Comparison of ENCODE assay signal across 29 cellular contexts in genomic region chr14:22180045-22180444, GRCh38.
DNase-seq lines count a peak whose midpoint lies in the region; ATAC-seq, FAIRE-seq and TF ChIP-seq lines count a peak whose summit lies in the region.
"Had no signal": no experiment of that assay in that cellular context is flagged by ENCODE, and none has a peak within 500 bp of the region (broad histone marks: within the 10 kb centered on the region; RNA-seq: fewer than 3 reads in every experiment).

No MANE protein-coding gene starts in this region.

- H3K36me3 ChIP-seq in bronchial epithelial cell (ENCODE audit: control insufficient read depth, insufficient read depth, low read length) (no peaks in the 10 kb centered on the region), ascending aorta (no peaks in the 10 kb centered on the region)
- H3K36me3 ChIP-seq: MG63, SJCRH30 had no signal

- H3K4me3 ChIP-seq in bronchial epithelial cell (ENCODE audit: low read depth, low read length) (no peak overlapping the region), ascending aorta (no peak overlapping the region)
- H3K4me3 ChIP-seq: K562, MG63, SJCRH30 had no signal

- no peaks in the 10 kb centered on the region for H3K36me3 Mint-ChIP-seq in activated naive CD4-positive, alpha-beta T cell treated with anti-CD3 and anti-CD28 coated beads for 36 hours (ENCODE audit: low read depth)
- H3K36me3 Mint-ChIP-seq in activated CD4-positive, alpha-beta T cell treated with anti-CD3 and anti-CD28 coated beads, Interleukin-2, amount 10 ng/mL, durations not matched to agents 7 days and 5 days (ENCODE audit: low read depth), result no peaks in the 10 kb centered on the region
- H3K36me3 Mint-ChIP-seq: CD8-positive, alpha-beta memory T cell had no signal

- peak overlapping the region; percentile 46 for H3K27ac Mint-ChIP-seq in activated naive CD4-positive, alpha-beta T cell treated with anti-CD3 and anti-CD28 coated beads for 36 hours
- no peak overlapping the region for H3K27ac Mint-ChIP-seq in activated CD4-positive, alpha-beta T cell treated with anti-CD3 and anti-CD28 coated beads, Interleukin-2, amount 10 ng/mL, durations not matched to agents 7 days and 5 days
- H3K27ac Mint-ChIP-seq: B cell; CD8-positive, alpha-beta memory T cell had no signal

- TF ChIP-seq CTCF in bronchial epithelial cell (IDR thresholded peaks at IDR 0.05; ENCODE audit: insufficient read depth, low read length, severe bottlenecking) (no peak), ascending aorta (IDR thresholded peaks at IDR 0.05) (no peak)

- H3K27me3 Mint-ChIP-seq in activated naive CD4-positive, alpha-beta T cell treated with anti-CD3 and anti-CD28 coated beads for 36 hours (ENCODE audit: low read depth), result no peaks in the 10 kb centered on the region
- H3K27me3 Mint-ChIP-seq in activated CD4-positive, alpha-beta T cell treated with anti-CD3 and anti-CD28 coated beads, Interleukin-2, amount 10 ng/mL, durations not matched to agents 7 days and 5 days, result no peaks in the 10 kb centered on the region
- H3K27me3 Mint-ChIP-seq: CD8-positive, alpha-beta memory T cell had no signal

- CTCF ChIA-PET in activated naive CD4-positive, alpha-beta T cell treated with anti-CD3 and anti-CD28 coated beads for 36 hours (lab: Charles Lee), result interaction anchor here (0.7 kb wide), 1 partner anchor 21 kb away, joined by 3 read pairs; no protein-coding TSS in a partner anchor
- CTCF ChIA-PET in activated CD4-positive, alpha-beta T cell treated with anti-CD3 and anti-CD28 coated beads, Interleukin-2, amount 10 ng/mL, durations not matched to agents 7 days and 5 days (lab: Charles Lee), result interaction anchor here (1.2 kb wide), 1 partner anchor 21 kb away, joined by 3 read pairs; no protein-coding TSS in a partner anchor

- no peak overlapping the region for H3K27ac ChIP-seq in ascending aorta
- H3K27ac ChIP-seq: 22Rv1, C4-2B, SJCRH30 had no signal

- no peaks in the 10 kb centered on the region for H3K9me3 ChIP-seq in ascending aorta
- H3K9me3 ChIP-seq: MG63, SJCRH30 had no signal

- POLR2A ChIA-PET in activated CD4-positive, alpha-beta T cell treated with anti-CD3 and anti-CD28 coated beads, Interleukin-2, amount 10 ng/mL, durations not matched to agents 7 days and 5 days (lab: Charles Lee), result no interaction called here

- peaks cover 10% of the 10 kb centered on the region for H3K4me1 Mint-ChIP-seq in activated naive CD4-positive, alpha-beta T cell treated with anti-CD3 and anti-CD28 coated beads for 36 hours (ENCODE audit: low read depth)
- peaks cover 25% of the 10 kb centered on the region for H3K4me1 Mint-ChIP-seq in activated CD4-positive, alpha-beta T cell treated with anti-CD3 and anti-CD28 coated beads, Interleukin-2, amount 10 ng/mL, durations not matched to agents 7 days and 5 days

- no peak overlapping the region for H3K4me3 Mint-ChIP-seq in activated naive CD4-positive, alpha-beta T cell treated with anti-CD3 and anti-CD28 coated beads for 36 hours
- no peak overlapping the region for H3K4me3 Mint-ChIP-seq in activated CD4-positive, alpha-beta T cell treated with anti-CD3 and anti-CD28 coated beads, Interleukin-2, amount 10 ng/mL, durations not matched to agents 7 days and 5 days
- H3K4me3 Mint-ChIP-seq: B cell; CD8-positive, alpha-beta memory T cell had no signal

- H3K4me1 ChIP-seq in ascending aorta, result no peaks in the 10 kb centered on the region
- H3K4me1 ChIP-seq: SJCRH30 had no signal

- no peak for DNase-seq in activated naive CD4-positive, alpha-beta T cell treated with anti-CD3 and anti-CD28 coated beads for 36 hours
- no peak for DNase-seq in activated naive CD4-positive, alpha-beta T cell treated with Interleukin-2 at 50 U/mL for 16 hours
- DNase-seq in bronchial epithelial cell (ENCODE audit: low read depth) (no peak), iPS-NIHi7 (ENCODE audit: extremely low spot score) (peak; percentile 23), ascending aorta (ENCODE audit: low spot score in 2 of 2) (no peak)
- no peak for DNase-seq in activated CD4-positive, alpha-beta T cell treated with anti-CD3 and anti-CD28 coated beads, Interleukin-2, amount 10 ng/mL, durations not matched to agents 7 days and 5 days
- no peak for DNase-seq in activated CD4-positive, alpha-beta T cell treated with anti-CD3 and anti-CD28 coated beads, Interleukin-2, amount 50 U/mL, for 48 hours
- DNase-seq: CD8-positive, alpha-beta memory T cell; DMS 273 treated with DMSO at 0.1 percent for 48 hours; DMS79; GF-D8; MG63; NCI-H1092; NCI-H1417 treated with DMSO at 0.1 percent for 48 hours; NCI-H1694 treated with DMSO at 0.1 percent for 48 hours; NCI-H2081; NCI-H226; NCI-H510A; NCI-H69; SJCRH30 had no signal

- intact Hi-C loops in activated naive CD4-positive, alpha-beta T cell treated with anti-CD3 and anti-CD28 coated beads for 36 hours (cut with micrococcal nuclease), result no loop called here
- intact Hi-C loops in ascending aorta (cut with DNase I), result no loop called here

- no peaks in the 10 kb centered on the region for H3K9me3 Mint-ChIP-seq in activated naive CD4-positive, alpha-beta T cell treated with anti-CD3 and anti-CD28 coated beads for 36 hours
- H3K9me3 Mint-ChIP-seq in activated CD4-positive, alpha-beta T cell treated with anti-CD3 and anti-CD28 coated beads, Interleukin-2, amount 10 ng/mL, durations not matched to agents 7 days and 5 days, result no peaks in the 10 kb centered on the region
- H3K9me3 Mint-ChIP-seq: CD8-positive, alpha-beta memory T cell had no signal

- no peaks in the 10 kb centered on the region for H3K27me3 ChIP-seq in bronchial epithelial cell (ENCODE audit: control insufficient read depth, insufficient read depth, low read length)
- H3K27me3 ChIP-seq in ascending aorta, result no peaks in the 10 kb centered on the region
- H3K27me3 ChIP-seq: MG63, SJCRH30 had no signal

- ATAC-seq in HG03439 (IDR thresholded peaks at IDR 0.05; ENCODE audit: unreplicated experiment), result no peak
- ATAC-seq: HepG2, K562, SK-N-SH treated with all-trans-retinoic acid at 6 μM for 48 hours had no signal

- peak; percentile 18 for FAIRE-seq in bronchial epithelial cell (lab: Jason Lieb, UNC)
- FAIRE-seq: GM12891, HepG2, K562, RCC 7860 had no signal
